ENCODE assay signal across 35 cellular contexts in the genomic region with DNA sequence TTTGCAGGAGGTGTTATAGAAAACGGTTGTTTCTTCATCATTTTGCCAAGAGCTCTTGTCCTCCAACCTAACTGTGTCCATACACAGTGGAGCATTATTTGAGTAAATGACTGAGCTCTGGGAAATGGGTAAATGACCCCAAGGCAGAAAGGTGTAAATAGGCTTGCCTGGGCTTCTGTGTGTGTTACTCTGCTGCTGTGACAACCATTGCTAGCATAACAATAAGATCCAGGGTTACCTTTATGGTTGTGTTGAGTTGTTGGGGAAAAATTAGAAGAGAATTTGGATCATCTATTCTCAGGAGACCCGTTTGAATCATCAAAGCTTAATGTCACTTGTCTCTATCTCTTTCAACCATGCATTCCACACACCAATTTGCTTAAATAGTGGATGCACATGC.
"Had no signal": no experiment of that assay in that cellular context is flagged by ENCODE, and none has a peak within 500 bp of the region (broad histone marks: within the 10 kb centered on the region; RNA-seq: fewer than 3 reads in every experiment).

No MANE protein-coding gene starts in this region.

- FAIRE-seq: colon had no signal

- H3K9me3 Mint-ChIP-seq: activated CD4-positive, alpha-beta T cell treated with anti-CD3 and anti-CD28 coated beads, Interleukin-2, amount 10 ng/mL, durations not matched to agents 24 days and 14 days; activated naive CD4-positive, alpha-beta T cell treated with anti-CD3 and anti-CD28 coated beads, Interleukin-2, amount 50 U/mL, for 24 hours; activated naive CD8-positive, alpha-beta T cell treated with anti-CD3 and anti-CD28 coated beads for 36 hours; activated naive CD8-positive, alpha-beta T cell treated with anti-CD3 and anti-CD28 coated beads, Interleukin-2, amount 50 U/mL, for 24 hours; activated T-helper 1 cell treated with anti-CD3 and anti-CD28 coated beads, Interleukin-12 subunit alpha, Interleukin-12 subunit beta, Interleukin-2, Interleukin-4 antibody, amounts not matched to agents 30 ng/mL and 10 ng/mL and 1 ng/mL, durations not matched to agents 14 hours and 24 hours and 36 hours had no signal

- H3K4me3 ChIP-seq: adrenal gland, body of pancreas, esophagus squamous epithelium, gastroesophageal sphincter had no signal

- H3K27me3 Mint-ChIP-seq: activated CD4-positive, alpha-beta memory T cell treated with anti-CD3 and anti-CD28 coated beads for 36 hours; activated CD4-positive, alpha-beta T cell treated with anti-CD3 and anti-CD28 coated beads for 36 hours; activated CD4-positive, alpha-beta T cell treated with anti-CD3 and anti-CD28 coated beads, Interleukin-2, amount 10 ng/mL, durations not matched to agents 24 days and 14 days; activated CD8-positive, alpha-beta memory T cell treated with anti-CD3 and anti-CD28 coated beads, Interleukin-2, amount 10 ng/mL, durations not matched to agents 7 days and 5 days; activated naive CD4-positive, alpha-beta T cell treated with anti-CD3 and anti-CD28 coated beads, Interleukin-2, amount 50 U/mL, for 24 hours; activated naive CD8-positive, alpha-beta T cell treated with anti-CD3 and anti-CD28 coated beads for 36 hours; activated naive CD8-positive, alpha-beta T cell treated with anti-CD3 and anti-CD28 coated beads, Interleukin-2, amount 50 U/mL, for 24 hours; effector memory CD8-positive, alpha-beta T cell had no signal

- H3K4me1 ChIP-seq: adrenal gland, body of pancreas, esophagus squamous epithelium, gastroesophageal sphincter had no signal

- H3K4me1 Mint-ChIP-seq: activated CD4-positive, alpha-beta T cell treated with anti-CD3 and anti-CD28 coated beads for 36 hours; activated CD4-positive, alpha-beta T cell treated with anti-CD3 and anti-CD28 coated beads, Interleukin-2, amount 10 ng/mL, durations not matched to agents 24 days and 14 days; activated CD8-positive, alpha-beta memory T cell treated with anti-CD3 and anti-CD28 coated beads, Interleukin-2, amount 10 ng/mL, durations not matched to agents 7 days and 5 days; activated naive CD4-positive, alpha-beta T cell treated with anti-CD3 and anti-CD28 coated beads, Interleukin-2, amount 50 U/mL, for 24 hours; activated naive CD8-positive, alpha-beta T cell treated with anti-CD3 and anti-CD28 coated beads for 36 hours; activated naive CD8-positive, alpha-beta T cell treated with anti-CD3 and anti-CD28 coated beads, Interleukin-2, amount 50 U/mL, for 24 hours had no signal

- H3K27me3 ChIP-seq: adrenal gland, body of pancreas, esophagus squamous epithelium, gastroesophageal sphincter had no signal

- DNase-seq: activated CD4-positive, alpha-beta memory T cell treated with anti-CD3 and anti-CD28 coated beads for 36 hours; activated CD4-positive, alpha-beta T cell treated with anti-CD3 and anti-CD28 coated beads for 36 hours; activated CD4-positive, alpha-beta T cell treated with anti-CD3 and anti-CD28 coated beads, Interleukin-2, amount 10 ng/mL, durations not matched to agents 24 days and 14 days; activated CD4-positive, CD25-positive, alpha-beta regulatory T cell; activated CD4-positive, CD25-positive, alpha-beta regulatory T cell treated with anti-CD3 and anti-CD28 coated beads, Interleukin-2, amount 50 U/mL, for 72 hours; activated CD8-positive, alpha-beta memory T cell treated with anti-CD3 and anti-CD28 coated beads, Interleukin-2, amount 10 ng/mL, durations not matched to agents 7 days and 5 days; activated CD8-positive, alpha-beta memory T cell treated with anti-CD3 and anti-CD28 coated beads, Interleukin-2, amount 50 U/mL, for 4 hours; activated CD8-positive, alpha-beta T cell treated with anti-CD3 and anti-CD28 coated beads, Interleukin-2, amount 10 ng/mL, durations not matched to agents 7 days and 5 days; activated effector memory CD4-positive, alpha-beta T cell treated with anti-CD3 and anti-CD28 coated beads, Interleukin-2, amount 50 U/mL, for 16 hours; activated naive CD4-positive, alpha-beta T cell treated with anti-CD3 and anti-CD28 coated beads for 36 hours; activated naive CD8-positive, alpha-beta T cell treated with anti-CD3 and anti-CD28 coated beads for 36 hours; activated naive CD8-positive, alpha-beta T cell treated with anti-CD3 and anti-CD28 coated beads, Interleukin-2, amount 50 U/mL, for 24 hours; activated T-cell treated with anti-CD3 and anti-CD28 coated beads, Interleukin-2, amount 50 U/mL, for 1 hour; activated T-cell treated with anti-CD3 and anti-CD28 coated beads, Interleukin-2, amount 50 U/mL, for 48 hours; adrenal gland; amygdala; aorta; body of pancreas; caudate nucleus; cortex of kidney; dermis blood vessel endothelial cell; effector CD4-positive, alpha-beta T cell; effector memory CD8-positive, alpha-beta T cell; erythroblast; esophagus squamous epithelium; foreskin melanocyte; head of caudate nucleus; hippocampal formation; T1000; WERI-Rb-1 had no signal

- H3K4me3 Mint-ChIP-seq: activated CD4-positive, alpha-beta memory T cell treated with anti-CD3 and anti-CD28 coated beads for 36 hours; activated CD4-positive, alpha-beta T cell treated with anti-CD3 and anti-CD28 coated beads for 36 hours; activated CD4-positive, alpha-beta T cell treated with anti-CD3 and anti-CD28 coated beads, Interleukin-2, amount 10 ng/mL, durations not matched to agents 24 days and 14 days; activated CD8-positive, alpha-beta memory T cell treated with anti-CD3 and anti-CD28 coated beads, Interleukin-2, amount 10 ng/mL, durations not matched to agents 7 days and 5 days; activated CD8-positive, alpha-beta T cell treated with anti-CD3 and anti-CD28 coated beads, Interleukin-2, amount 10 ng/mL, durations not matched to agents 7 days and 5 days; activated naive CD4-positive, alpha-beta T cell treated with anti-CD3 and anti-CD28 coated beads for 36 hours; activated naive CD4-positive, alpha-beta T cell treated with anti-CD3 and anti-CD28 coated beads, Interleukin-2, amount 50 U/mL, for 24 hours; activated naive CD8-positive, alpha-beta T cell treated with anti-CD3 and anti-CD28 coated beads for 36 hours; activated naive CD8-positive, alpha-beta T cell treated with anti-CD3 and anti-CD28 coated beads, Interleukin-2, amount 50 U/mL, for 24 hours; activated T-helper 1 cell treated with anti-CD3 and anti-CD28 coated beads, Interleukin-12 subunit alpha, Interleukin-12 subunit beta, Interleukin-2, Interleukin-4 antibody, amounts not matched to agents 30 ng/mL and 10 ng/mL and 1 ng/mL, durations not matched to agents 14 hours and 24 hours and 36 hours; effector memory CD8-positive, alpha-beta T cell had no signal

- H3K27ac Mint-ChIP-seq: activated CD4-positive, alpha-beta memory T cell treated with anti-CD3 and anti-CD28 coated beads for 36 hours; activated CD4-positive, alpha-beta T cell treated with anti-CD3 and anti-CD28 coated beads for 36 hours; activated CD4-positive, alpha-beta T cell treated with anti-CD3 and anti-CD28 coated beads, Interleukin-2, amount 10 ng/mL, durations not matched to agents 24 days and 14 days; activated CD8-positive, alpha-beta memory T cell treated with anti-CD3 and anti-CD28 coated beads, Interleukin-2, amount 10 ng/mL, durations not matched to agents 7 days and 5 days; activated CD8-positive, alpha-beta T cell treated with anti-CD3 and anti-CD28 coated beads, Interleukin-2, amount 10 ng/mL, durations not matched to agents 7 days and 5 days; activated naive CD4-positive, alpha-beta T cell treated with anti-CD3 and anti-CD28 coated beads for 36 hours; activated naive CD4-positive, alpha-beta T cell treated with anti-CD3 and anti-CD28 coated beads, Interleukin-2, amount 50 U/mL, for 24 hours; activated naive CD8-positive, alpha-beta T cell treated with anti-CD3 and anti-CD28 coated beads for 36 hours; activated naive CD8-positive, alpha-beta T cell treated with anti-CD3 and anti-CD28 coated beads, Interleukin-2, amount 50 U/mL, for 24 hours; activated T-helper 1 cell treated with anti-CD3 and anti-CD28 coated beads, Interleukin-12 subunit alpha, Interleukin-12 subunit beta, Interleukin-2, Interleukin-4 antibody, amounts not matched to agents 30 ng/mL and 10 ng/mL and 1 ng/mL, durations not matched to agents 14 hours and 24 hours and 36 hours; activated T-helper 2 cell treated with anti-CD3 and anti-CD28 coated beads, Interferon-gamma antibody, Interleukin-2, Interleukin-4, amounts not matched to agents 10 μg/mL and 5 μg/mL and 100 μg/mL, durations not matched to agents 14 hours and 24 hours and 36 hours; effector memory CD8-positive, alpha-beta T cell had no signal

- H3K9me3 ChIP-seq: body of pancreas, esophagus squamous epithelium, gastroesophageal sphincter had no signal

- H3K36me3 ChIP-seq: adrenal gland, esophagus squamous epithelium, gastroesophageal sphincter, WERI-Rb-1 had no signal

- ATAC-seq: activated CD4-positive, alpha-beta T cell treated with anti-CD3 and anti-CD28 coated beads for 36 hours; activated CD8-positive, alpha-beta memory T cell treated with anti-CD3 and anti-CD28 coated beads, Interleukin-2, amount 10 ng/mL, durations not matched to agents 7 days and 5 days; activated CD8-positive, alpha-beta T cell treated with anti-CD3 and anti-CD28 coated beads, Interleukin-2, amount 10 ng/mL, durations not matched to agents 7 days and 5 days; activated naive CD8-positive, alpha-beta T cell treated with anti-CD3 and anti-CD28 coated beads, Interleukin-2, amount 50 U/mL, for 24 hours; body of pancreas; effector memory CD8-positive, alpha-beta T cell; gastroesophageal sphincter had no signal

- H3K36me3 Mint-ChIP-seq: activated CD4-positive, alpha-beta memory T cell treated with anti-CD3 and anti-CD28 coated beads for 36 hours; activated CD8-positive, alpha-beta memory T cell treated with anti-CD3 and anti-CD28 coated beads, Interleukin-2, amount 10 ng/mL, durations not matched to agents 7 days and 5 days; activated naive CD4-positive, alpha-beta T cell treated with anti-CD3 and anti-CD28 coated beads, Interleukin-2, amount 50 U/mL, for 24 hours; activated naive CD8-positive, alpha-beta T cell treated with anti-CD3 and anti-CD28 coated beads for 36 hours had no signal

- H3K27ac ChIP-seq: adrenal gland, body of pancreas, esophagus squamous epithelium, gastroesophageal sphincter, WERI-Rb-1 had no signal
